13 cellular contexts compared by ENCODE assay signal in genomic region chr6:30465582-30466306, GRCh38. TPM values are rescaled to one million over a fixed set of nuclear protein-coding genes. Genes with fewer than 3 reads are reported as not detected.
DNase-seq lines count a peak whose midpoint lies in the region; ATAC-seq, FAIRE-seq and TF ChIP-seq lines count a peak whose summit lies in the region.
"Had no signal": no experiment of that assay in that cellular context is flagged by ENCODE, and none has a peak within 500 bp of the region (broad histone marks: within the 10 kb centered on the region; RNA-seq: fewer than 3 reads in every experiment).

No MANE protein-coding gene starts in this region.

- TF ChIP-seq RAD21 in HepG2 (CRISPR knock-in tag; IDR thresholded peaks at IDR 0.05), result no peak

- no peak for TF ChIP-seq EP300 in HepG2 (IDR thresholded peaks at IDR 0.05; ENCODE audit: low read depth in 2 of 2, low read length in 2 of 2)
- no peak for TF ChIP-seq EP300 in HepG2 (CRISPR knock-in tag; IDR thresholded peaks at IDR 0.05; ENCODE audit: borderline replicate concordance)

- peaks cover 15% of the 10 kb centered on the region for H3K4me1 Mint-ChIP-seq in T-helper 1 cell treated with Interleukin-12 subunit alpha and Interleukin-12 subunit beta and Interleukin-4 antibody, amounts not matched to agents 30 μg/mL and 1 μg/mL, for 36 hours (ENCODE audit: low read depth)
- peaks cover 4% of the 10 kb centered on the region for H3K4me1 Mint-ChIP-seq in brain

- H2AFZ ChIP-seq in HepG2 (ENCODE audit: low read length), result no peak overlapping the region

- FAIRE-seq in HepG2 (lab: Jason Lieb, UNC), result no peak
- FAIRE-seq: frontal cortex, HTR-8/SVneo had no signal

- 4% methylated on average over 13 of the region's 13 CpGs for WGBS in HepG2 (ENCODE audit: low lambda C conversion rate)

- no peaks in the 10 kb centered on the region for H3K36me3 Mint-ChIP-seq in T-helper 1 cell treated with Interleukin-12 subunit alpha and Interleukin-12 subunit beta and Interleukin-4 antibody, amounts not matched to agents 30 μg/mL and 1 μg/mL, for 36 hours (ENCODE audit: low read depth)
- H3K36me3 Mint-ChIP-seq in brain, result no peaks in the 10 kb centered on the region

- intact Hi-C loops in HepG2 (cut with micrococcal nuclease; ENCODE audit: unreplicated experiment), result no loop called here

- peak overlapping the region; percentile 10 for H3K4me3 Mint-ChIP-seq in T-helper 1 cell treated with Interleukin-12 subunit alpha and Interleukin-12 subunit beta and Interleukin-4 antibody, amounts not matched to agents 30 μg/mL and 1 μg/mL, for 36 hours
- peak overlapping the region; percentile 63 to 92 (median 69) for H3K4me3 Mint-ChIP-seq in brain

- in situ Hi-C loops in HepG2 (cut with HindIII; ENCODE audit: extremely low pct_ligation_motif_present, low pct_unique_long_range_greater_than_20kb), result loop anchor here (25.0 kb wide), 1 partner anchor 622 kb away; no protein-coding TSS in a partner anchor

- no peaks in the 10 kb centered on the region for H3K9me3 Mint-ChIP-seq in T-helper 1 cell treated with Interleukin-12 subunit alpha and Interleukin-12 subunit beta and Interleukin-4 antibody, amounts not matched to agents 30 μg/mL and 1 μg/mL, for 36 hours
- H3K9me3 Mint-ChIP-seq in brain, result peaks cover 0 to 7% (median 3%) of the 10 kb centered on the region in 5 experiments

- ATAC-seq in HepG2, result no peak
- no peak for ATAC-seq in HG02610 (IDR thresholded peaks at IDR 0.05; ENCODE audit: unreplicated experiment)

- H3K27ac ChIP-seq in HepG2 (ENCODE audit: extremely low read length, insufficient read depth, low read length) (no peak overlapping the region), stomach smooth muscle (ENCODE audit: low read length) (no peak overlapping the region)

- TF ChIP-seq POLR2A in HepG2 (IDR thresholded peaks at IDR 0.05; ENCODE audit: insufficient read depth in 1 of 2, low read depth in 2 of 2, low read length in 2 of 2), result no peak

- POLR2A ChIA-PET in HepG2 (lab: Yijun Ruan, JAX), result no interaction called here

- peaks cover 92% of the 10 kb centered on the region for H3K27me3 Mint-ChIP-seq in T-helper 1 cell treated with Interleukin-12 subunit alpha and Interleukin-12 subunit beta and Interleukin-4 antibody, amounts not matched to agents 30 μg/mL and 1 μg/mL, for 36 hours (ENCODE audit: low read depth)
- H3K27me3 Mint-ChIP-seq in brain, result peaks cover 91% of the 10 kb centered on the region

- no peaks in the 10 kb centered on the region for H3K36me3 ChIP-seq in HepG2 (replicated peaks in 1 of 2; ENCODE audit: control insufficient read depth in 1 of 2, insufficient read depth in 2 of 2, low read length in 2 of 2)
- H3K36me3 ChIP-seq in stomach smooth muscle (ENCODE audit: control insufficient read depth in 2 of 2, insufficient read depth in 2 of 2, low read length in 2 of 2), result no peaks in the 10 kb centered on the region

- H3K27ac Mint-ChIP-seq in T-helper 1 cell treated with Interleukin-12 subunit alpha and Interleukin-12 subunit beta and Interleukin-4 antibody, amounts not matched to agents 30 μg/mL and 1 μg/mL, for 36 hours, result no peak overlapping the region
- no peak overlapping the region for H3K27ac Mint-ChIP-seq in brain

- H3K27me3 ChIP-seq in HepG2 (ENCODE audit: control insufficient read depth in 1 of 2, insufficient read depth in 2 of 2, low read length in 2 of 2) (peaks cover 21 to 72% of the 10 kb centered on the region in 2 experiments; a peak in 4 of 5 replicates), stomach smooth muscle (ENCODE audit: control insufficient read depth in 1 of 2, insufficient read depth in 2 of 2, low read length in 2 of 2) (peaks cover 72 to 84% of the 10 kb centered on the region in 2 donors)

- H3K79me2 ChIP-seq in HepG2 (ENCODE audit: insufficient read depth, low read length), result no peaks in the 10 kb centered on the region

- H3K9ac ChIP-seq in HepG2 (ENCODE audit: insufficient read depth, low read depth, low read length), result no peak overlapping the region
- H3K9ac ChIP-seq in stomach smooth muscle (ENCODE audit: low read length in 2 of 2), result no peak overlapping the region

- H3K4me2 ChIP-seq in HepG2 (ENCODE audit: low read depth, low read length), result peak overlapping the region; percentile 85; the same call in 1 of the 2 replicates

- H4K20me1 ChIP-seq in HepG2 (ENCODE audit: insufficient read depth, low read length), result peaks cover 14% of the 10 kb centered on the region; the same call in 1 of the 2 replicates

- BruUV-seq in HepG2 (replicated peaks; lab: Mats Ljungman, UMichigan), result no TSS peak

- CTCF ChIA-PET in HepG2 (lab: Yijun Ruan, JAX; ENCODE audit: low intra/inter-chr PET ratio, low total read pairs), result no interaction called here

- no peaks in the 10 kb centered on the region for H3K9me3 ChIP-seq in HepG2 (ENCODE audit: low read length)
- no peaks in the 10 kb centered on the region for H3K9me3 ChIP-seq in stomach smooth muscle (ENCODE audit: control insufficient read depth in 2 of 2, low read length in 2 of 2)

- no peak for DNase-seq in T-helper 1 cell
- DNase-seq in HepG2 (ENCODE audit: low spot score), result no peak
- no peak for DNase-seq in NCI-H187 (lab: John Stamatoyannopoulos, UW)
- DNase-seq in HPDE6-E6E7 (ENCODE audit: extremely low spot score), result no peak
- DNase-seq: 8988T; GOT3; NK-92 treated with Interleukin-12 subunit alpha and Interleukin-12 subunit beta, amount 100 ng/mL, for 24 hours had no signal

- H3K4me3 ChIP-seq in HepG2 (replicated peaks in 1 of 3; ENCODE audit: insufficient read depth in 1 of 3, low read depth in 2 of 3, low read length in 3 of 3), result peak overlapping the region in 2 of 3 experiments; percentile 52 to 67; a peak in 3 of 6 replicates
- H3K4me3 ChIP-seq in stomach smooth muscle (ENCODE audit: low read length in 2 of 2), result peak overlapping the region; percentile 57 to 80

- H3K4me1 ChIP-seq in HepG2 (ENCODE audit: insufficient read depth, low read length) (peaks cover 25% of the 10 kb centered on the region), stomach smooth muscle (ENCODE audit: control insufficient read depth, insufficient read depth, low read length) (peaks cover 19% of the 10 kb centered on the region)

- TF ChIP-seq CTCF in brain (conservative IDR thresholded peaks at IDR 0.05) (no peak), HepG2 (CRISPR knock-in tag; IDR thresholded peaks at IDR 0.05) (no peak)

TF ChIP-seq in HepG2, 621 proteins besides CTCF, POLR2A, EP300 and RAD21:
- TF ChIP-seq SPEN (CRISPR knock-in tag; IDR thresholded peaks at IDR 0.05; ENCODE audit: low read depth) (0 out of 2 replicates have a peak, but pooled peaks have one; percentile 17), ZNF891 (CRISPR knock-in tag; IDR thresholded peaks at IDR 0.05) (0 out of 2 replicates have a peak, but pooled peaks have one; percentile 20), ZNF607 (CRISPR knock-in tag; IDR thresholded peaks at IDR 0.05; ENCODE audit: borderline replicate concordance) (0 out of 2 replicates have a peak, but pooled peaks have one; percentile 23), JDP2 (CRISPR knock-in tag; IDR thresholded peaks at IDR 0.05; ENCODE audit: borderline replicate concordance) (no peak), E2F2 (CRISPR knock-in tag; IDR thresholded peaks at IDR 0.05; ENCODE audit: borderline replicate concordance) (0 out of 2 replicates have a peak, but pooled peaks have one; percentile 16)

RNA-seq across cellular contexts. Expression of gene HLA-E, which starts 23.6 kb away (rescaled TPM):
- 173 TPM for polyA plus RNA-seq in brain (ENCODE audit: insufficient read depth, low read depth, low replicate concordance)
- total RNA-seq in HepG2 (2016; rRNA removed; fragmentation: Illumina TruSeq; extraction: Trizol), result 21.2 and 45.2 TPM in 2 replicates
- total RNA-seq in HepG2 (2016; cell fraction: cytosol; rRNA removed; fragmentation: Illumina TruSeq; extraction: Trizol; ENCODE audit: low read depth), result 6.3 and 7.1 TPM in 2 replicates
- total RNA-seq in HepG2 (2016; cell fraction: insoluble cytoplasmic fraction; rRNA removed; fragmentation: Illumina TruSeq; extraction: Trizol), result 21.6 and 46.9 TPM in 2 replicates
- 12.5 and 14.1 TPM in 2 replicates for total RNA-seq in HepG2 (2016; cell fraction: membrane; rRNA removed; fragmentation: Illumina TruSeq; extraction: Trizol)
- total RNA-seq in HepG2 (2016; cell fraction: nucleus; rRNA removed; fragmentation: Illumina TruSeq; extraction: Trizol), result 38.3 and 44.5 TPM in 2 replicates
- polyA plus RNA-seq in HepG2 (2011; rRNA removed), result 90.4 and 99.8 TPM in 2 replicates
- 94.6 and 111 TPM in 2 replicates for polyA plus RNA-seq in HepG2 (2011; cell fraction: cytosol; rRNA removed)
- polyA plus RNA-seq in HepG2 (2011; cell fraction: nucleus; rRNA removed), result 67.6 and 75.6 TPM in 2 replicates
- 64.9 and 110 TPM in 2 replicates for polyA plus RNA-seq in HepG2 (2012)
- 6.6 and 6.7 TPM in 2 replicates for polyA plus RNA-seq in HepG2 (2016; cell fraction: cytosol; fragmentation: Illumina TruSeq; extraction: Trizol; ENCODE audit: low read depth)
- 23.6 and 24.3 TPM in 2 replicates for polyA plus RNA-seq in HepG2 (2016; cell fraction: insoluble cytoplasmic fraction; fragmentation: Illumina TruSeq; extraction: Trizol; ENCODE audit: low read depth)
- 11.8 and 12.2 TPM in 2 replicates for polyA plus RNA-seq in HepG2 (2016; cell fraction: membrane; fragmentation: Illumina TruSeq; extraction: Trizol; ENCODE audit: low read depth)
- 68.0 and 69.9 TPM in 2 replicates for polyA plus RNA-seq in HepG2 (2016; cell fraction: nucleus; fragmentation: Illumina TruSeq; extraction: Trizol; ENCODE audit: insufficient read depth, low read depth)
- 39.4 and 80.9 TPM in 2 replicates for polyA minus RNA-seq in HepG2 (2011; rRNA and poly(A)+ RNA removed; ENCODE audit: low replicate concordance)
- polyA minus RNA-seq in HepG2 (2011; cell fraction: cytosol; rRNA and poly(A)+ RNA removed), result 45.5 and 56.8 TPM in 2 replicates
- polyA minus RNA-seq in HepG2 (2011; cell fraction: nucleus; rRNA and poly(A)+ RNA removed), result 17.4 and 26.7 TPM in 2 replicates
